12 cellular contexts compared by ENCODE assay signal in the genomic region with DNA sequence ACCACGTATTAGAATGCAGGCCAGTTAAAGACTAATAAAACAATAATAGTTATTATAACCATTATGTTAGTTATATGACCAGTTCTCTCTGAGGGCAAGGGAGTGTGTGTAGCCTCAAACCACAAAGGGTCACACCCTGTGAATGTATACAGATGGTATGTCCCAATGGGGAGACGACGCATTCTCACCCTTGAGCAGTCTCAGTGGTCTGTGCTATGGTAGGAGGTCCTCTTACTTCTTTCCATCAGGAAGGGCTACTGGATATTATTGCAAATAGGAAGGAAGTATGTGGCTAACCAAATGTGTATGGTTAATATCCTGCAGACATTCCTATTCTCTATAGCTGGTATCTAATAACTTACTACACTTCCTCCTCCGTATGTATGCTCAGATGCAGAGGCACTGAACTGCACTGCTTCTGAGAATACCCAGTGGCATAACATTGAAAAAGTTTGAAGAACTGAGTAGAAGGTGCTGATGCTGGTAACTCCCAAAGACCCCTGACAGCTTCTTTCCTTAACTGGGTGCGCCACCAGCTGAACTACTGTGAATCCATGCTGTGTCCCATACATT.
DNase-seq lines count a peak whose midpoint lies in the region; ATAC-seq and TF ChIP-seq lines count a peak whose summit lies in the region.
"Had no signal": no experiment of that assay in that cellular context is flagged by ENCODE, and none has a peak within 500 bp of the region (broad histone marks: within the 10 kb centered on the region; RNA-seq: fewer than 3 reads in every experiment).

No MANE protein-coding gene starts in this region.

- ATAC-seq in GM18861 (IDR thresholded peaks at IDR 0.05; ENCODE audit: unreplicated experiment) (peak; percentile 33), HG02571 (IDR thresholded peaks at IDR 0.05; ENCODE audit: unreplicated experiment) (peak; percentile 29)

- TF ChIP-seq CTCF in NB4 (IDR thresholded peaks at IDR 0.05; ENCODE audit: low read depth, low read length): no peak

- peak; percentile 2 for DNase-seq in NB4 (ENCODE audit: low read depth)
- peak; percentile 16 for DNase-seq in hepatic stellate cell (ENCODE audit: low spot score)
- DNase-seq in kidney glomerular epithelial cell (lab: John Stamatoyannopoulos, UW): no peak
- DNase-seq in NOMO-1 (lab: John Stamatoyannopoulos, UW; ENCODE audit: unreplicated experiment in 2 of 2): no peak
- no peak for DNase-seq in DMS53 treated with DMSO at 0.1 percent for 48 hours (lab: John Stamatoyannopoulos, UW; ENCODE audit: unreplicated experiment)
- no peak for DNase-seq in D341Med (ENCODE audit: low spot score)
- DNase-seq: activated naive CD4-positive, alpha-beta T cell treated with anti-CD3 and anti-CD28 coated beads, Interleukin-2, amount 50 U/mL, for 16 hours; DND-41; right lobe of liver; trophoblast cell had no signal

- no peak overlapping the region for H3K4me3 ChIP-seq in NB4 (ENCODE audit: low read depth, low read length)
- H3K4me3 ChIP-seq: right lobe of liver had no signal

- no peak for TF ChIP-seq POLR2A in NB4 (IDR thresholded peaks at IDR 0.05; ENCODE audit: extremely low read depth, insufficient read length)

Comparison
In these comparisons a context has a peak if more than half of its experiments do, and no peak if none do; other contexts are left out.
1. DNase-seq: peak in NB4 (single experiment) and hepatic stellate cell (single experiment); none in kidney glomerular epithelial cell (single experiment), NOMO-1 (0 of 2), DMS53 treated with DMSO at 0.1 percent for 48 hours (single experiment) and D341Med (single experiment).